19 cellular contexts compared by ENCODE assay signal in the genomic region with DNA sequence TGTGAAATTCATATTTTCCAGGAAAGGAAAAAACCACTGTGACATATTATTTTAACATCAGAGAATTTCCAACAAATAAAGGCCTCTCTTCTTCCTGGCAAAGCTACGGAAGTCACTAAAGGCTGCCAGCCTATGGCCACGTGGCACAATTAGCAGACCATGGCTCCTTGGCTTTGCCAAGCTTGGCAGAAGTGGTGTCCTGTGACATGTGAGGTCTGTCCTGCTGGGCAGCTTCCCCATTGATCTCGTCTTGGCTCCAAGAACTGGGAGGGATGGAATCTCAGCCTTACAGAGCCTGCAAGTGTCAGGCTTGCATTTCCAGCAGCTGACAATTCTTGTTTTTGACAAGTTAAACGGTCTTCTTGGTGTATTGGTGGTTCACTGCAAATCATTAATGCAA.
DNase-seq lines count a peak whose midpoint lies in the region; ATAC-seq and TF ChIP-seq lines count a peak whose summit lies in the region.
"Had no signal": no experiment of that assay in that cellular context is flagged by ENCODE, and none has a peak within 500 bp of the region (broad histone marks: within the 10 kb centered on the region; RNA-seq: fewer than 3 reads in every experiment).

No MANE protein-coding gene starts in this region.

- CTCF ChIA-PET in PC-9 (lab: Charles Lee) = no interaction called here

- H3K27me3 ChIP-seq in MM.1S (replicated peaks; ENCODE audit: insufficient read depth, low read length) (no peaks in the 10 kb centered on the region), PC-9 (ENCODE audit: insufficient read depth, low read depth) (no peaks in the 10 kb centered on the region)
- H3K27me3 ChIP-seq: BLaER1 had no signal

- H3K4me2 ChIP-seq in MM.1S (ENCODE audit: low read depth, low read length) = no peak overlapping the region
- H3K4me2 ChIP-seq in PC-9 = no peak overlapping the region
- H3K4me2 ChIP-seq: A549, BLaER1 had no signal

- H3K9me3 ChIP-seq in MM.1S (replicated peaks; ENCODE audit: insufficient read depth, low read length) (no peaks in the 10 kb centered on the region), PC-9 (ENCODE audit: insufficient read depth, low read depth) (no peaks in the 10 kb centered on the region)
- H3K9me3 ChIP-seq: A549, BLaER1 had no signal

- H3K79me2 ChIP-seq in MM.1S (ENCODE audit: low read length) (no peaks in the 10 kb centered on the region), PC-9 (ENCODE audit: low read depth) (no peaks in the 10 kb centered on the region)

- intact Hi-C loops in left cardiac atrium (cut with DNase I) = loop anchor here in 1 of 2 donors (5.0 kb wide), 1 partner anchor 34 kb away; no protein-coding TSS in a partner anchor
- intact Hi-C loops in PC-9 (cut with micrococcal nuclease; ENCODE audit: unreplicated experiment) = no loop called here

- H3K9me2 ChIP-seq in MM.1S (replicated peaks; ENCODE audit: insufficient read depth, low read length) = no peaks in the 10 kb centered on the region
- H3K9me2 ChIP-seq in PC-9 (ENCODE audit: insufficient read depth) = no peaks in the 10 kb centered on the region

- H3K4me1 ChIP-seq in MM.1S (ENCODE audit: low read length) = no peaks in the 10 kb centered on the region
- no peaks in the 10 kb centered on the region for H3K4me1 ChIP-seq in PC-9 (replicated peaks; ENCODE audit: insufficient read depth)
- H3K4me1 ChIP-seq: A549, BLaER1 had no signal

- H3K27ac ChIP-seq in MM.1S (ENCODE audit: low read length) (no peak overlapping the region), PC-9 (no peak overlapping the region)
- H3K27ac ChIP-seq: A549, BLaER1 had no signal

- BruUV-seq in PC-9 (replicated peaks; lab: Mats Ljungman, UMichigan) = no TSS peak

- H3K4me3 ChIP-seq in MM.1S (ENCODE audit: low read length) = no peak overlapping the region
- no peak overlapping the region for H3K4me3 ChIP-seq in PC-9
- H3K4me3 ChIP-seq: A549, BLaER1 had no signal

- H3K36me3 ChIP-seq in MM.1S (replicated peaks; ENCODE audit: insufficient read depth, low read length) = no peaks in the 10 kb centered on the region
- no peaks in the 10 kb centered on the region for H3K36me3 ChIP-seq in PC-9 (ENCODE audit: low read depth)
- H3K36me3 ChIP-seq: BLaER1 had no signal

- H3K9ac ChIP-seq in MM.1S (ENCODE audit: low read length) = no peak overlapping the region
- H3K9ac ChIP-seq: BLaER1 had no signal

- no peaks in the 10 kb centered on the region for H4K20me1 ChIP-seq in MM.1S (ENCODE audit: insufficient read depth, low read length)
- no peaks in the 10 kb centered on the region for H4K20me1 ChIP-seq in PC-9 (ENCODE audit: insufficient read depth)
- H4K20me1 ChIP-seq: BLaER1 had no signal

- H3F3A ChIP-seq in MM.1S (ENCODE audit: insufficient read depth, low read length) (no peaks in the 10 kb centered on the region), PC-9 (ENCODE audit: insufficient read depth, low read depth) (no peaks in the 10 kb centered on the region)

- ATAC-seq in left cardiac atrium = peak; percentile 70 to 90
- ATAC-seq: A549; CD8-positive, alpha-beta T cell; Panc1 had no signal

- DNase-seq in C1 segment of cervical spinal cord (lab: John Stamatoyannopoulos, UW) (peak in 10 of 14 donors; percentile 0 to 60 (median 26)), anterior cingulate cortex (lab: John Stamatoyannopoulos, UW) (peak in 44 of 58 donors; percentile 3 to 73 (median 26)), left cardiac atrium (peak; percentile 37), midbrain (lab: John Stamatoyannopoulos, UW) (peak; percentile 25), SHP77 treated with DMSO at 0.1 percent for 48 hours (lab: John Stamatoyannopoulos, UW) (no peak), OCI-M2 (lab: John Stamatoyannopoulos, UW; ENCODE audit: unreplicated experiment) (no peak), MM.1S (no peak), PC-9 (no peak)
- DNase-seq: Calu3; CD8-positive, alpha-beta T cell; EL; KG1; NCI-H1417; NCI-H187; NCI-H2107; NCI-H524 had no signal

- POLR2A ChIA-PET in PC-9 (lab: Charles Lee; ENCODE audit: unreplicated experiment) = no interaction called here

- TF ChIP-seq CTCF in MM.1S (IDR thresholded peaks at IDR 0.05; ENCODE audit: low read length) (no peak), PC-9 (conservative IDR thresholded peaks at IDR 0.05) (no peak)

- H2AFZ ChIP-seq in MM.1S (ENCODE audit: low read length) (no peak overlapping the region), PC-9 (no peak overlapping the region)

Comparison
In these comparisons a context has a peak if more than half of its experiments do, and no peak if none do; other contexts are left out.
1. DNase-seq: peak in C1 segment of cervical spinal cord (10 of 14), anterior cingulate cortex (44 of 58), left cardiac atrium (single experiment) and midbrain (single experiment); none in SHP77 treated with DMSO at 0.1 percent for 48 hours (single experiment), OCI-M2 (single experiment), MM.1S (single experiment) and PC-9 (0 of 2).